21 cellular contexts compared by ENCODE assay signal in the genomic region with DNA sequence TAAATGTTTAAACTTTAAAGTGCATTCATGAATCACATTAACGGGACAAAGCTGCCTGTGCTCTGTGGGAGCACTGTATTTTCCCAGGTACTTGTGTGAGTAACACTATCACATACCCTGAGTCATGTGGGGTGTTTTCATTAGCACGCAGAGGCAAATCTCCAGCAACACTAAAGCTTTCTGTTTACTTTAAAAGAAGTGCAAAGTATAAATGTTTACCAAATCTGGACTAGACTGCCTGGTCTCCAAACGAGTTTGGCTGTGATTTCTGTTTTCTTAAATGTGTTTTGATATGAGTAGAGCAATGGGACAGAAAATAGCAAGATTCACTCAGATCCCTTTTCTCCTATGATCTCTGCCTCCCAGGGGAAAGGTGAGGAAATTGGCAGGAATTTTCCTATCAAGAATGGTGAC. TPM values are rescaled to one million over a fixed set of nuclear protein-coding genes. Genes with fewer than 3 reads are reported as not detected.
A peak's percentile ranks its signal among the peaks of the same experiment; 100 is the strongest.
DNase-seq lines count a peak whose midpoint lies in the region; ATAC-seq, FAIRE-seq and TF ChIP-seq lines count a peak whose summit lies in the region.
"Had no signal": no experiment of that assay in that cellular context is flagged by ENCODE, and none has a peak within 500 bp of the region (broad histone marks: within the 10 kb centered on the region; RNA-seq: fewer than 3 reads in every experiment).

No MANE protein-coding gene starts in this region.

- BruUV-seq in PC-9 (replicated peaks; lab: Mats Ljungman, UMichigan), result no TSS peak
- BruUV-seq in endothelial cell of umbilical vein (replicated peaks; lab: Mats Ljungman, UMichigan), result no TSS peak

- H3K9me2 ChIP-seq in PC-9 (ENCODE audit: insufficient read depth), result no peaks in the 10 kb centered on the region

- no peaks in the 10 kb centered on the region for H3K79me2 ChIP-seq in PC-9 (ENCODE audit: low read depth)
- no peaks in the 10 kb centered on the region for H3K79me2 ChIP-seq in endothelial cell of umbilical vein (ENCODE audit: control insufficient read depth, insufficient read depth, low read length)

- no peaks in the 10 kb centered on the region for H3K9me1 ChIP-seq in endothelial cell of umbilical vein (replicated peaks; ENCODE audit: control insufficient read depth, extremely low read depth, insufficient read depth, low read length)

- H3K9me3 Mint-ChIP-seq in activated CD4-positive, alpha-beta T cell treated with anti-CD3 and anti-CD28 coated beads, Interleukin-2, amount 10 ng/mL, durations not matched to agents 7 days and 5 days, result no peaks in the 10 kb centered on the region
- H3K9me3 Mint-ChIP-seq in activated naive CD4-positive, alpha-beta T cell treated with anti-CD3 and anti-CD28 coated beads, Interleukin-2, amount 50 U/mL, for 72 hours, result no peaks in the 10 kb centered on the region
- H3K9me3 Mint-ChIP-seq: activated naive CD4-positive, alpha-beta T cell treated with anti-CD3 and anti-CD28 coated beads, Interleukin-2, amount 10 ng/mL, durations not matched to agents 7 days and 5 days had no signal

- H3K27me3 Mint-ChIP-seq in activated CD4-positive, alpha-beta T cell treated with anti-CD3 and anti-CD28 coated beads, Interleukin-2, amount 10 ng/mL, durations not matched to agents 7 days and 5 days, result peaks cover 3% of the 10 kb centered on the region

- H3K4me2 ChIP-seq in PC-9 (peak overlapping the region; percentile 51), endothelial cell of umbilical vein (ENCODE audit: insufficient read depth, low read length) (peak overlapping the region; percentile 55)

- no peaks in the 10 kb centered on the region for H3K36me3 ChIP-seq in PC-9 (ENCODE audit: low read depth)
- H3K36me3 ChIP-seq in endothelial cell of umbilical vein (ENCODE audit: control insufficient read depth in 2 of 2, extremely low read depth in 1 of 2, insufficient read depth in 2 of 2, low read length in 2 of 2), result no peaks in the 10 kb centered on the region
- H3K36me3 ChIP-seq in pancreas, result no peaks in the 10 kb centered on the region

- H3K4me1 ChIP-seq in PC-9 (replicated peaks; ENCODE audit: insufficient read depth) (peaks cover 14% of the 10 kb centered on the region), endothelial cell of umbilical vein (ENCODE audit: control insufficient read depth, extremely low read depth, insufficient read depth, low read length) (peaks cover 13% of the 10 kb centered on the region), pancreas (no peaks in the 10 kb centered on the region), right cardiac atrium (ENCODE audit: control insufficient read depth, insufficient read depth, low read length) (no peaks in the 10 kb centered on the region)
- H3K4me1 ChIP-seq: testis had no signal

- H3K4me3 ChIP-seq in PC-9 (no peak overlapping the region), endothelial cell of umbilical vein (replicated peaks in 1 of 3; ENCODE audit: insufficient read depth in 1 of 3, low read depth in 1 of 3, low read length in 3 of 3) (no peak overlapping the region), pancreas (no peak overlapping the region), right cardiac atrium (ENCODE audit: low read length) (no peak overlapping the region)
- H3K4me3 ChIP-seq: testis had no signal

- intact Hi-C loops in PC-9 (cut with micrococcal nuclease; ENCODE audit: unreplicated experiment), result no loop called here
- intact Hi-C loops in endothelial cell of umbilical vein (cut with micrococcal nuclease), result no loop called here
- intact Hi-C loops in pancreas (cut with DNase I), result no loop called here
- intact Hi-C loops in right cardiac atrium (cut with DNase I), result no loop called here

- dilution Hi-C loops in endothelial cell of umbilical vein (cut with MboI; ENCODE audit: extremely low pct_ligation_motif_present, low sequenced_read_pairs), result no loop called here

- no peak for TF ChIP-seq POLR2A in endothelial cell of umbilical vein (IDR thresholded peaks at IDR 0.05; ENCODE audit: low read depth, low read length)

- ATAC-seq in pancreas (peak; percentile 35 to 58 (median 54)), right cardiac atrium (no peak)
- ATAC-seq in activated naive CD4-positive, alpha-beta T cell treated with anti-CD3 and anti-CD28 coated beads, Interleukin-2, amount 50 U/mL, for 72 hours, result no peak
- ATAC-seq: left lobe of liver; naive thymus-derived CD4-positive, alpha-beta T cell had no signal

- H3K27ac ChIP-seq in PC-9 (peak overlapping the region; percentile 50; the same call in 1 of the 2 replicates), endothelial cell of umbilical vein (ENCODE audit: insufficient read depth, low read depth, low read length) (peak overlapping the region; percentile 8), pancreas (no peak overlapping the region), right cardiac atrium (ENCODE audit: low read length) (no peak overlapping the region)
- H3K27ac ChIP-seq: testis had no signal

- POLR2A ChIA-PET in PC-9 (lab: Charles Lee; ENCODE audit: unreplicated experiment) (no interaction called here), endothelial cell of umbilical vein (lab: Charles Lee) (no interaction called here)
- POLR2A ChIA-PET in activated CD4-positive, alpha-beta T cell treated with anti-CD3 and anti-CD28 coated beads, Interleukin-2, amount 10 ng/mL, durations not matched to agents 7 days and 5 days (lab: Charles Lee), result no interaction called here

- H4K20me1 ChIP-seq in PC-9 (ENCODE audit: insufficient read depth) (no peaks in the 10 kb centered on the region), endothelial cell of umbilical vein (replicated peaks; ENCODE audit: control insufficient read depth, extremely low read depth, insufficient read depth, low read length) (no peaks in the 10 kb centered on the region)

- no peak overlapping the region for H3K4me3 Mint-ChIP-seq in activated CD4-positive, alpha-beta T cell treated with anti-CD3 and anti-CD28 coated beads, Interleukin-2, amount 10 ng/mL, durations not matched to agents 7 days and 5 days
- H3K4me3 Mint-ChIP-seq: activated naive CD4-positive, alpha-beta T cell treated with anti-CD3 and anti-CD28 coated beads, Interleukin-2, amount 10 ng/mL, durations not matched to agents 7 days and 5 days; naive thymus-derived CD4-positive, alpha-beta T cell had no signal

- H3K27me3 ChIP-seq in PC-9 (ENCODE audit: insufficient read depth, low read depth), result no peaks in the 10 kb centered on the region
- H3K27me3 ChIP-seq in endothelial cell of umbilical vein (ENCODE audit: control insufficient read depth in 2 of 2, insufficient read depth in 2 of 2, low read length in 2 of 2), result no peaks in the 10 kb centered on the region
- no peaks in the 10 kb centered on the region for H3K27me3 ChIP-seq in pancreas
- no peaks in the 10 kb centered on the region for H3K27me3 ChIP-seq in right cardiac atrium (ENCODE audit: control insufficient read depth, insufficient read depth)
- H3K27me3 ChIP-seq: testis had no signal

- H3F3A ChIP-seq in PC-9 (ENCODE audit: insufficient read depth, low read depth), result no peaks in the 10 kb centered on the region

- H2AFZ ChIP-seq in PC-9 (0 out of 2 replicates have a peak overlapping the region, but pooled peaks have one; percentile 28), endothelial cell of umbilical vein (ENCODE audit: low read depth, low read length) (peak overlapping the region; percentile 31)

- H3K4me1 Mint-ChIP-seq in activated CD4-positive, alpha-beta T cell treated with anti-CD3 and anti-CD28 coated beads, Interleukin-2, amount 10 ng/mL, durations not matched to agents 7 days and 5 days, result no peaks in the 10 kb centered on the region
- H3K4me1 Mint-ChIP-seq: activated naive CD4-positive, alpha-beta T cell treated with anti-CD3 and anti-CD28 coated beads, Interleukin-2, amount 10 ng/mL, durations not matched to agents 7 days and 5 days; naive thymus-derived CD4-positive, alpha-beta T cell had no signal

- no peak for TF ChIP-seq CTCF in PC-9 (conservative IDR thresholded peaks at IDR 0.05)
- no peak for TF ChIP-seq CTCF in endothelial cell of umbilical vein (IDR thresholded peaks at IDR 0.05; ENCODE audit: extremely low read depth in 1 of 2, insufficient read depth in 1 of 2, low read depth in 1 of 2, low read length in 2 of 2)
- no peak for TF ChIP-seq CTCF in pancreas (IDR thresholded peaks at IDR 0.05)

- H3K9me3 ChIP-seq in PC-9 (ENCODE audit: insufficient read depth, low read depth) (no peaks in the 10 kb centered on the region), endothelial cell of umbilical vein (replicated peaks; ENCODE audit: control insufficient read depth, insufficient read depth, low read length) (no peaks in the 10 kb centered on the region), pancreas (no peaks in the 10 kb centered on the region), right cardiac atrium (ENCODE audit: control insufficient read depth, low read length) (no peaks in the 10 kb centered on the region)
- H3K9me3 ChIP-seq: testis had no signal

- no peaks in the 10 kb centered on the region for H3K36me3 Mint-ChIP-seq in activated CD4-positive, alpha-beta T cell treated with anti-CD3 and anti-CD28 coated beads, Interleukin-2, amount 10 ng/mL, durations not matched to agents 7 days and 5 days (ENCODE audit: low read depth)
- no peaks in the 10 kb centered on the region for H3K36me3 Mint-ChIP-seq in activated naive CD4-positive, alpha-beta T cell treated with anti-CD3 and anti-CD28 coated beads, Interleukin-2, amount 50 U/mL, for 72 hours
- H3K36me3 Mint-ChIP-seq: activated naive CD4-positive, alpha-beta T cell treated with anti-CD3 and anti-CD28 coated beads, Interleukin-2, amount 10 ng/mL, durations not matched to agents 7 days and 5 days; naive thymus-derived CD4-positive, alpha-beta T cell had no signal

- H3K27ac Mint-ChIP-seq in activated CD4-positive, alpha-beta T cell treated with anti-CD3 and anti-CD28 coated beads, Interleukin-2, amount 10 ng/mL, durations not matched to agents 7 days and 5 days, result no peak overlapping the region
- H3K27ac Mint-ChIP-seq in activated naive CD4-positive, alpha-beta T cell treated with anti-CD3 and anti-CD28 coated beads, Interleukin-2, amount 50 U/mL, for 72 hours, result no peak overlapping the region
- H3K27ac Mint-ChIP-seq: activated naive CD4-positive, alpha-beta T cell treated with anti-CD3 and anti-CD28 coated beads, Interleukin-2, amount 10 ng/mL, durations not matched to agents 7 days and 5 days; naive thymus-derived CD4-positive, alpha-beta T cell had no signal

- DNase-seq in H4 (ENCODE audit: low spot score), result peak; percentile 67
- DNase-seq in PC-9, result no peak
- DNase-seq in endothelial cell of umbilical vein (ENCODE audit: low read depth, low spot score), result peak; percentile 82
- DNase-seq in pancreas, result no peak
- DNase-seq in GOT3 (lab: John Stamatoyannopoulos, UW), result no peak
- DNase-seq in right cardiac atrium, result no peak
- DNase-seq in activated CD4-positive, alpha-beta T cell treated with anti-CD3 and anti-CD28 coated beads, Interleukin-2, amount 10 ng/mL, durations not matched to agents 7 days and 5 days, result no peak
- no peak for DNase-seq in activated naive CD4-positive, alpha-beta T cell treated with anti-CD3 and anti-CD28 coated beads, Interleukin-2, amount 50 U/mL, for 72 hours (ENCODE audit: low spot score in 2 of 2)
- DNase-seq: activated CD4-positive, CD25-positive, alpha-beta regulatory T cell; activated naive CD4-positive, alpha-beta T cell treated with anti-CD3 and anti-CD28 coated beads, Interleukin-2, amount 10 ng/mL, durations not matched to agents 7 days and 5 days; caudate nucleus; erythroblast; hippocampal formation; naive thymus-derived CD4-positive, alpha-beta T cell; NCI-H1105; NCI-H446 treated with DMSO at 0.1 percent for 48 hours; OCI-M1; testis had no signal

- peak overlapping the region; percentile 0 for H3K9ac ChIP-seq in endothelial cell of umbilical vein (replicated peaks; ENCODE audit: extremely low read depth, insufficient read depth, low read length)

- CTCF ChIA-PET in PC-9 (lab: Charles Lee), result no interaction called here
- CTCF ChIA-PET in endothelial cell of umbilical vein (lab: Charles Lee), result interaction anchor here (1.0 to 1.3 kb wide), 5 partner anchors 11 to 209 kb away, joined by 3 to 8 read pairs (median 3); partner anchors contain the start of gene CYB5R4
- CTCF ChIA-PET in activated CD4-positive, alpha-beta T cell treated with anti-CD3 and anti-CD28 coated beads, Interleukin-2, amount 10 ng/mL, durations not matched to agents 7 days and 5 days (lab: Charles Lee), result no interaction called here

- FAIRE-seq in endothelial cell of umbilical vein (lab: Jason Lieb, UNC), result peak; percentile 60
- no peak for FAIRE-seq in pancreas (lab: Jason Lieb, UNC)
- FAIRE-seq: GM12891 had no signal

- 4 to 8% methylated on average over 3 of the region's 3 CpGs for WGBS in pancreas, 2 donors
- WGBS in right cardiac atrium, result 22% methylated on average over 3 of the region's 3 CpGs

RNA-seq across cellular contexts. Expression of gene RIPPLY2, which starts 28.8 kb away (rescaled TPM):
- total RNA-seq in H4 (2014; rRNA removed; shearing (Covaris generic)), result not detected in 2 replicates
- total RNA-seq in PC-9 (2021) (not detected in 2 replicates), endothelial cell of umbilical vein (0.53 TPM in 1 of 2 replicates, not detected in the other), pancreas (under 1 TPM in 4 of 6 donors, not detected in 2; 0.22 to 0.89 (median 0.26) TPM), right cardiac atrium (not detected)
- polyA plus RNA-seq in endothelial cell of umbilical vein (0.25 TPM in 1 of 2 replicates, not detected in the other), pancreas (1 to 10 TPM; 2.6 to 9.4 TPM), right cardiac atrium (0.45 TPM)
- polyA plus RNA-seq in endothelial cell of umbilical vein (2011; cell fraction: cytosol; rRNA removed), result 0.25 TPM in 1 of 2 replicates, not detected in the other
- polyA plus RNA-seq in endothelial cell of umbilical vein (2011; cell fraction: nucleus; rRNA removed), result 0.18 TPM in 1 of 2 replicates, not detected in the other
- polyA plus RNA-seq in endothelial cell of umbilical vein (2012), result not detected in 2 replicates
- not detected in 2 replicates for polyA minus RNA-seq in endothelial cell of umbilical vein
- polyA minus RNA-seq in endothelial cell of umbilical vein (2011; cell fraction: cytosol; rRNA and poly(A)+ RNA removed), result not detected
- not detected in 2 replicates for polyA minus RNA-seq in endothelial cell of umbilical vein (2011; cell fraction: nucleus; rRNA and poly(A)+ RNA removed)
- not detected for total RNA-seq in activated CD4-positive, alpha-beta T cell treated with anti-CD3 and anti-CD28 coated beads, Interleukin-2, amount 10 ng/mL, durations not matched to agents 7 days and 5 days
- total RNA-seq in activated naive CD4-positive, alpha-beta T cell treated with anti-CD3 and anti-CD28 coated beads, Interleukin-2, amount 50 U/mL, for 72 hours, result not detected
- total RNA-seq: left lobe of liver; naive thymus-derived CD4-positive, alpha-beta T cell had no signal
- polyA plus RNA-seq: BJ; naive thymus-derived CD4-positive, alpha-beta T cell had no signal

RNA-seq across cellular contexts. Expression of gene CYB5R4, which starts 35.1 kb away (rescaled TPM):
- total RNA-seq in H4 (2014; rRNA removed; shearing (Covaris generic)), result 13.9 and 24.6 TPM in 2 replicates
- total RNA-seq in PC-9 (2021), result 15.3 and 22.7 TPM in 2 replicates
- total RNA-seq in endothelial cell of umbilical vein, result 13.4 TPM in 2 replicates
- polyA plus RNA-seq in endothelial cell of umbilical vein, result 2.0 and 3.1 TPM in 2 replicates
- 3.0 and 4.3 TPM in 2 replicates for polyA plus RNA-seq in endothelial cell of umbilical vein (2011; cell fraction: cytosol; rRNA removed)
- 3.1 and 4.2 TPM in 2 replicates for polyA plus RNA-seq in endothelial cell of umbilical vein (2011; cell fraction: nucleus; rRNA removed)
- polyA plus RNA-seq in endothelial cell of umbilical vein (2012), result 13.1 and 14.7 TPM in 2 replicates
- polyA minus RNA-seq in endothelial cell of umbilical vein, result 2.9 and 3.4 TPM in 2 replicates
- 2.4 TPM for polyA minus RNA-seq in endothelial cell of umbilical vein (2011; cell fraction: cytosol; rRNA and poly(A)+ RNA removed)
- 13.7 and 15.1 TPM in 2 replicates for polyA minus RNA-seq in endothelial cell of umbilical vein (2011; cell fraction: nucleus; rRNA and poly(A)+ RNA removed)
- 10 to 100 TPM in 1 of 6 donors, 1 to 10 TPM in 5; 2.5 to 10.1 (median 6.2) TPM for total RNA-seq in pancreas
- polyA plus RNA-seq in pancreas, result 1 to 10 TPM; 1.1 to 4.9 TPM
- total RNA-seq in right cardiac atrium, result 10 to 100 TPM; 12.0 to 16.1 (median 15.0) TPM
- polyA plus RNA-seq in right cardiac atrium, result 3.9 TPM
- 10 to 100 TPM; 26.8 to 27.3 TPM for total RNA-seq in activated CD4-positive, alpha-beta T cell treated with anti-CD3 and anti-CD28 coated beads, Interleukin-2, amount 10 ng/mL, durations not matched to agents 7 days and 5 days
- total RNA-seq in activated naive CD4-positive, alpha-beta T cell treated with anti-CD3 and anti-CD28 coated beads, Interleukin-2, amount 50 U/mL, for 72 hours, result 10 to 100 TPM; 25.8 to 42.1 TPM

Comparison
In these comparisons a context has a peak if more than half of its experiments do, and no peak if none do; other contexts are left out.
1. DNase-seq: peak in H4 (single experiment) and endothelial cell of umbilical vein (single experiment); none in PC-9 (0 of 2), pancreas (0 of 6), GOT3 (single experiment), right cardiac atrium (0 of 3), activated CD4-positive, alpha-beta T cell treated with anti-CD3 and anti-CD28 coated beads, Interleukin-2, amount 10 ng/mL, durations not matched to agents 7 days and 5 days (single experiment) and activated naive CD4-positive, alpha-beta T cell treated with anti-CD3 and anti-CD28 coated beads, Interleukin-2, amount 50 U/mL, for 72 hours (0 of 2).
2. H3K27ac ChIP-seq: peak in PC-9 (single experiment) and endothelial cell of umbilical vein (single experiment); none in pancreas (0 of 4) and right cardiac atrium (single experiment).
3. ATAC-seq: peak in pancreas (4 of 4); none in right cardiac atrium (0 of 2) and activated naive CD4-positive, alpha-beta T cell treated with anti-CD3 and anti-CD28 coated beads, Interleukin-2, amount 50 U/mL, for 72 hours (0 of 2).